8 cellular contexts compared by ENCODE assay signal in the genomic region with DNA sequence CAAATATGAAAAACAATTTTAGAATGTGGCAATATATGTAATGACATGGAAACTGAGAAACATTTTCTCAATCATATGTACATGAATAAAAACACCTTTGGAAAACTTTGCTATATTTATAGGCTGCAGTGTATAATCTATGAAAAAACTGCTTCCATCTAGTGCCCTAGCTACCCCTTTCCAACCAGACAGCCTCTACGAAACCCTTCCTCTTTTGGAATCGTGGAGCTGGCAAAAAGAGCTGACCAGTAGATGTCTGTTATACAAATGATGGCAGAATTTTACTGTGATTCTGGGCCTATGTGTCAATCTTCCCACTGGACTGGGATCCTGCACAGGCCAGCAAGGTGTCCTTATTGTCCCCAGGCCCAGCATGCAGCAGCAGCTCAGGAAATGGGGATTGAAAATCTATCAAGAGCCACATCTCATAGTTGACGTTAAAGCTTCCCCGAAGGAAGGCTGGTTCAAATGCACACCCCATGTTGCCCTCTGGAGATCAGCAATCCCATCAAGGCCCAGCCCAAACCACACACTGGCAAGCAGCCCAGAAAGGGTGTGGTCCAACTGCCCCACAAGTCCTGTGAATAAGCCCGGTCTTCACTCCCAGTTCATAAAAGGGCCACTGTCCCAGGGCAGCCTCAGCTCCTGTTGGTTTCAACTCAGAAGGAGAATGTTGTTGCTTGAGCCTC. TPM values are rescaled to one million over a fixed set of nuclear protein-coding genes. Genes with fewer than 3 reads are reported as not detected.
DNase-seq lines count a peak whose midpoint lies in the region; ATAC-seq and TF ChIP-seq lines count a peak whose summit lies in the region.

No MANE protein-coding gene starts in this region.

- H3K36me3 Mint-ChIP-seq in mesothelial cell of epicardium = no peaks in the 10 kb centered on the region
- no peaks in the 10 kb centered on the region for H3K36me3 Mint-ChIP-seq in activated naive CD4-positive, alpha-beta T cell treated with anti-CD3 and anti-CD28 coated beads for 36 hours (ENCODE audit: low read depth)
- H3K36me3 Mint-ChIP-seq in effector memory CD8-positive, alpha-beta T cell (ENCODE audit: insufficient read depth) = no peaks in the 10 kb centered on the region

- H3K27me3 Mint-ChIP-seq in mesothelial cell of epicardium (ENCODE audit: low read depth) = no peaks in the 10 kb centered on the region
- H3K27me3 Mint-ChIP-seq in activated naive CD4-positive, alpha-beta T cell treated with anti-CD3 and anti-CD28 coated beads for 36 hours (ENCODE audit: low read depth) = no peaks in the 10 kb centered on the region
- peaks cover 12 to 17% of the 10 kb centered on the region in 2 donors for H3K27me3 Mint-ChIP-seq in effector memory CD8-positive, alpha-beta T cell

- H3K27ac Mint-ChIP-seq in mesothelial cell of epicardium = peak overlapping the region; percentile 23
- no peak overlapping the region for H3K27ac Mint-ChIP-seq in activated naive CD4-positive, alpha-beta T cell treated with anti-CD3 and anti-CD28 coated beads for 36 hours
- no peak overlapping the region for H3K27ac Mint-ChIP-seq in effector memory CD8-positive, alpha-beta T cell

- H3K4me1 Mint-ChIP-seq in mesothelial cell of epicardium = peaks cover 13% of the 10 kb centered on the region
- H3K4me1 Mint-ChIP-seq in activated naive CD4-positive, alpha-beta T cell treated with anti-CD3 and anti-CD28 coated beads for 36 hours (ENCODE audit: low read depth) = no peaks in the 10 kb centered on the region
- no peaks in the 10 kb centered on the region for H3K4me1 Mint-ChIP-seq in effector memory CD8-positive, alpha-beta T cell (ENCODE audit: low read depth in 2 of 2)

- no peak for TF ChIP-seq CTCF in mesothelial cell of epicardium (IDR thresholded peaks at IDR 0.05; ENCODE audit: unreplicated experiment)

- no peak for ATAC-seq in effector memory CD8-positive, alpha-beta T cell (replicated peaks)
- no peak for ATAC-seq in HG02623 (IDR thresholded peaks at IDR 0.05; ENCODE audit: unreplicated experiment)

- intact Hi-C loops in activated naive CD4-positive, alpha-beta T cell treated with anti-CD3 and anti-CD28 coated beads for 36 hours (cut with micrococcal nuclease) = no loop called here

- H3K9me3 Mint-ChIP-seq in mesothelial cell of epicardium = no peaks in the 10 kb centered on the region
- H3K9me3 Mint-ChIP-seq in activated naive CD4-positive, alpha-beta T cell treated with anti-CD3 and anti-CD28 coated beads for 36 hours = no peaks in the 10 kb centered on the region
- H3K9me3 Mint-ChIP-seq in effector memory CD8-positive, alpha-beta T cell = no peaks in the 10 kb centered on the region

- no peak overlapping the region for H3K4me3 Mint-ChIP-seq in mesothelial cell of epicardium
- H3K4me3 Mint-ChIP-seq in activated naive CD4-positive, alpha-beta T cell treated with anti-CD3 and anti-CD28 coated beads for 36 hours = no peak overlapping the region
- no peak overlapping the region for H3K4me3 Mint-ChIP-seq in effector memory CD8-positive, alpha-beta T cell

- DNase-seq in GDM1 (lab: John Stamatoyannopoulos, UW) = peak; percentile 11
- DNase-seq in NCI-H69 (lab: John Stamatoyannopoulos, UW) = peak; percentile 87
- DNase-seq in dermis blood vessel endothelial cell = peak; percentile 45
- peak in 1 of 2 experiments; percentile 45 for DNase-seq in mesothelial cell of epicardium (ENCODE audit: low spot score in 2 of 2, unreplicated experiment in 2 of 2)
- no peak for DNase-seq in activated naive CD4-positive, alpha-beta T cell treated with anti-CD3 and anti-CD28 coated beads for 36 hours
- DNase-seq in effector memory CD8-positive, alpha-beta T cell = no peak
- no peak for DNase-seq in effector CD8-positive, alpha-beta T cell (lab: John Stamatoyannopoulos, UW)

- CTCF ChIA-PET in activated naive CD4-positive, alpha-beta T cell treated with anti-CD3 and anti-CD28 coated beads for 36 hours (lab: Charles Lee) = interaction anchor here (0.6 to 1.8 kb wide), 2 partner anchors 14 to 67 kb away, joined by 5 to 13 read pairs; no protein-coding TSS in a partner anchor

RNA-seq across cellular contexts. Expression of gene FAM20B, which starts 8.9 kb away (rescaled TPM):
- 27.4 and 45.2 TPM in 2 replicates for total RNA-seq in dermis blood vessel endothelial cell
- 49.5 to 56.8 TPM (median 52.2 TPM) in 3 replicates for total RNA-seq in mesothelial cell of epicardium
- total RNA-seq in activated naive CD4-positive, alpha-beta T cell treated with anti-CD3 and anti-CD28 coated beads for 36 hours = 10 to 100 TPM; 35.1 to 36.1 TPM

Comparison
In these comparisons a context has a peak if more than half of its experiments do, and no peak if none do; other contexts are left out.
1. DNase-seq: peak in GDM1 (single experiment), NCI-H69 (single experiment) and dermis blood vessel endothelial cell (single experiment); none in activated naive CD4-positive, alpha-beta T cell treated with anti-CD3 and anti-CD28 coated beads for 36 hours (single experiment), effector memory CD8-positive, alpha-beta T cell (0 of 3) and effector CD8-positive, alpha-beta T cell (single experiment).